Comparison of ENCODE assay signal across 1 cellular context in the genomic region with DNA sequence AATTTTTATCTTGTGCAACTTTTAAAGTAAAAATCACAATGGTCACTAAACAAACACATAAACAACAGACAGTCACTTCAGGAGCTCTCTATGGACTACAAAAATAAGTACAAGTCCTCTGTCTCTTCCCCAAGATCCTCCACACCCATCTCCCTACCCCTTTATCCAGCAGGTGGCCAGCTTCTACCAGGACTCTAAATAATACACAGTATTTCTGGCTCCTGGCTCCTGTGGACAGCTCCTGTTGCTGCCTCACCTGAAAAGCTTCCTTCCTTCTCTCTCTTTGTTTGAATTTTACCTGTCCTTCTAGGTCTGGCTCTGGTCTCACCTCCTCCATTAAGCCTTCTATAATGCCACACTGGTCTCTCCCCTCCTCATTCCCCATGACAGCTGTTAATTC.
TF ChIP-seq lines count a peak whose summit lies in the region.

No MANE protein-coding gene starts in this region.

TF ChIP-seq in GM23338, 12 proteins besides CTCF, POLR2A, EP300 and RAD21 (continued from another document):
- TF ChIP-seq, protein P1, sequence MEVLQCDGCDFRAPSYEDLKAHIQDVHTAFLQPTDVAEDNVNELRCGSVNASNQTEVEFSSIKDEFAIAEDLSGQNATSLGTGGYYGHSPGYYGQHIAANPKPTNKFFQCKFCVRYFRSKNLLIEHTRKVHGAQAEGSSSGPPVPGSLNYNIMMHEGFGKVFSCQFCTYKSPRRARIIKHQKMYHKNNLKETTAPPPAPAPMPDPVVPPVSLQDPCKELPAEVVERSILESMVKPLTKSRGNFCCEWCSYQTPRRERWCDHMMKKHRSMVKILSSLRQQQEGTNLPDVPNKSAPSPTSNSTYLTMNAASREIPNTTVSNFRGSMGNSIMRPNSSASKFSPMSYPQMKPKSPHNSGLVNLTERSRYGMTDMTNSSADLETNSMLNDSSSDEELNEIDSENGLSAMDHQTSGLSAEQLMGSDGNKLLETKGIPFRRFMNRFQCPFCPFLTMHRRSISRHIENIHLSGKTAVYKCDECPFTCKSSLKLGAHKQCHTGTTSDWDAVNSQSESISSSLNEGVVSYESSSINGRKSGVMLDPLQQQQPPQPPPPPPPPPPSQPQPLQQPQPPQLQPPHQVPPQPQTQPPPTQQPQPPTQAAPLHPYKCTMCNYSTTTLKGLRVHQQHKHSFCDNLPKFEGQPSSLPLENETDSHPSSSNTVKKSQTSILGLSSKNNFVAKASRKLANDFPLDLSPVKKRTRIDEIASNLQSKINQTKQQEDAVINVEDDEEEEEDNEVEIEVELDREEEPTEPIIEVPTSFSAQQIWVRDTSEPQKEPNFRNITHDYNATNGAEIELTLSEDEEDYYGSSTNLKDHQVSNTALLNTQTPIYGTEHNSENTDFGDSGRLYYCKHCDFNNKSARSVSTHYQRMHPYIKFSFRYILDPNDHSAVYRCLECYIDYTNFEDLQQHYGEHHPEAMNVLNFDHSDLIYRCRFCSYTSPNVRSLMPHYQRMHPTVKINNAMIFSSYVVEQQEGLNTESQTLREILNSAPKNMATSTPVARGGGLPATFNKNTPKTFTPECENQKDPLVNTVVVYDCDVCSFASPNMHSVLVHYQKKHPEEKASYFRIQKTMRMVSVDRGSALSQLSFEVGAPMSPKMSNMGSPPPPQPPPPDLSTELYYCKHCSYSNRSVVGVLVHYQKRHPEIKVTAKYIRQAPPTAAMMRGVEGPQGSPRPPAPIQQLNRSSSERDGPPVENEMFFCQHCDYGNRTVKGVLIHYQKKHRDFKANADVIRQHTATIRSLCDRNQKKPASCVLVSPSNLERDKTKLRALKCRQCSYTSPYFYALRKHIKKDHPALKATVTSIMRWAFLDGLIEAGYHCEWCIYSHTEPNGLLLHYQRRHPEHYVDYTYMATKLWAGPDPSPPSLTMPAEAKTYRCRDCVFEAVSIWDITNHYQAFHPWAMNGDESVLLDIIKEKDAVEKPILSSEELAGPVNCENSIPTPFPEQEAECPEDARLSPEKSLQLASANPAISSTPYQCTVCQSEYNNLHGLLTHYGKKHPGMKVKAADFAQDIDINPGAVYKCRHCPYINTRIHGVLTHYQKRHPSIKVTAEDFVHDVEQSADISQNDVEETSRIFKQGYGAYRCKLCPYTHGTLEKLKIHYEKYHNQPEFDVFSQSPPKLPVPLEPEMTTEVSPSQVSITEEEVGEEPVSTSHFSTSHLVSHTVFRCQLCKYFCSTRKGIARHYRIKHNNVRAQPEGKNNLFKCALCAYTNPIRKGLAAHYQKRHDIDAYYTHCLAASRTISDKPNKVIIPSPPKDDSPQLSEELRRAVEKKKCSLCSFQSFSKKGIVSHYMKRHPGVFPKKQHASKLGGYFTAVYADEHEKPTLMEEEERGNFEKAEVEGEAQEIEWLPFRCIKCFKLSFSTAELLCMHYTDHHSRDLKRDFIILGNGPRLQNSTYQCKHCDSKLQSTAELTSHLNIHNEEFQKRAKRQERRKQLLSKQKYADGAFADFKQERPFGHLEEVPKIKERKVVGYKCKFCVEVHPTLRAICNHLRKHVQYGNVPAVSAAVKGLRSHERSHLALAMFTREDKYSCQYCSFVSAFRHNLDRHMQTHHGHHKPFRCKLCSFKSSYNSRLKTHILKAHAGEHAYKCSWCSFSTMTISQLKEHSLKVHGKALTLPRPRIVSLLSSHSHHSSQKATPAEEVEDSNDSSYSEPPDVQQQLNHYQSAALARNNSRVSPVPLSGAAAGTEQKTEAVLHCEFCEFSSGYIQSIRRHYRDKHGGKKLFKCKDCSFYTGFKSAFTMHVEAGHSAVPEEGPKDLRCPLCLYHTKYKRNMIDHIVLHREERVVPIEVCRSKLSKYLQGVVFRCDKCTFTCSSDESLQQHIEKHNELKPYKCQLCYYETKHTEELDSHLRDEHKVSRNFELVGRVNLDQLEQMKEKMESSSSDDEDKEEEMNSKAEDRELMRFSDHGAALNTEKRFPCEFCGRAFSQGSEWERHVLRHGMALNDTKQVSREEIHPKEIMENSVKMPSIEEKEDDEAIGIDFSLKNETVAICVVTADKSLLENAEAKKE (CRISPR knock-in tag; IDR thresholded peaks at IDR 0.05) = no peak
- TF ChIP-seq CREB1 (CRISPR knock-in tag; IDR thresholded peaks at IDR 0.05; ENCODE audit: low read depth) = no peak
- TF ChIP-seq, protein P2, sequence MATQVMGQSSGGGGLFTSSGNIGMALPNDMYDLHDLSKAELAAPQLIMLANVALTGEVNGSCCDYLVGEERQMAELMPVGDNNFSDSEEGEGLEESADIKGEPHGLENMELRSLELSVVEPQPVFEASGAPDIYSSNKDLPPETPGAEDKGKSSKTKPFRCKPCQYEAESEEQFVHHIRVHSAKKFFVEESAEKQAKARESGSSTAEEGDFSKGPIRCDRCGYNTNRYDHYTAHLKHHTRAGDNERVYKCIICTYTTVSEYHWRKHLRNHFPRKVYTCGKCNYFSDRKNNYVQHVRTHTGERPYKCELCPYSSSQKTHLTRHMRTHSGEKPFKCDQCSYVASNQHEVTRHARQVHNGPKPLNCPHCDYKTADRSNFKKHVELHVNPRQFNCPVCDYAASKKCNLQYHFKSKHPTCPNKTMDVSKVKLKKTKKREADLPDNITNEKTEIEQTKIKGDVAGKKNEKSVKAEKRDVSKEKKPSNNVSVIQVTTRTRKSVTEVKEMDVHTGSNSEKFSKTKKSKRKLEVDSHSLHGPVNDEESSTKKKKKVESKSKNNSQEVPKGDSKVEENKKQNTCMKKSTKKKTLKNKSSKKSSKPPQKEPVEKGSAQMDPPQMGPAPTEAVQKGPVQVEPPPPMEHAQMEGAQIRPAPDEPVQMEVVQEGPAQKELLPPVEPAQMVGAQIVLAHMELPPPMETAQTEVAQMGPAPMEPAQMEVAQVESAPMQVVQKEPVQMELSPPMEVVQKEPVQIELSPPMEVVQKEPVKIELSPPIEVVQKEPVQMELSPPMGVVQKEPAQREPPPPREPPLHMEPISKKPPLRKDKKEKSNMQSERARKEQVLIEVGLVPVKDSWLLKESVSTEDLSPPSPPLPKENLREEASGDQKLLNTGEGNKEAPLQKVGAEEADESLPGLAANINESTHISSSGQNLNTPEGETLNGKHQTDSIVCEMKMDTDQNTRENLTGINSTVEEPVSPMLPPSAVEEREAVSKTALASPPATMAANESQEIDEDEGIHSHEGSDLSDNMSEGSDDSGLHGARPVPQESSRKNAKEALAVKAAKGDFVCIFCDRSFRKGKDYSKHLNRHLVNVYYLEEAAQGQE (IDR thresholded peaks at IDR 0.05; ENCODE audit: unreplicated experiment) = no peak
- TF ChIP-seq JUNB (IDR thresholded peaks at IDR 0.05; ENCODE audit: unreplicated experiment) = no peak
- no peak for TF ChIP-seq EZH2 (IDR thresholded peaks at IDR 0.05; ENCODE audit: low read depth, unreplicated experiment)
- no peak for TF ChIP-seq ZNF114 (CRISPR knock-in tag; IDR thresholded peaks at IDR 0.05)
- no peak for TF ChIP-seq NANOG (IDR thresholded peaks at IDR 0.05; ENCODE audit: borderline replicate concordance)
- TF ChIP-seq, protein P3, sequence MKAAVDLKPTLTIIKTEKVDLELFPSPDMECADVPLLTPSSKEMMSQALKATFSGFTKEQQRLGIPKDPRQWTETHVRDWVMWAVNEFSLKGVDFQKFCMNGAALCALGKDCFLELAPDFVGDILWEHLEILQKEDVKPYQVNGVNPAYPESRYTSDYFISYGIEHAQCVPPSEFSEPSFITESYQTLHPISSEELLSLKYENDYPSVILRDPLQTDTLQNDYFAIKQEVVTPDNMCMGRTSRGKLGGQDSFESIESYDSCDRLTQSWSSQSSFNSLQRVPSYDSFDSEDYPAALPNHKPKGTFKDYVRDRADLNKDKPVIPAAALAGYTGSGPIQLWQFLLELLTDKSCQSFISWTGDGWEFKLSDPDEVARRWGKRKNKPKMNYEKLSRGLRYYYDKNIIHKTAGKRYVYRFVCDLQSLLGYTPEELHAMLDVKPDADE (IDR thresholded peaks at IDR 0.05) = no peak
- TF ChIP-seq STAT1 (IDR thresholded peaks at IDR 0.05; ENCODE audit: unreplicated experiment) = no peak
- no peak for TF ChIP-seq POLR2AphosphoS5 (IDR thresholded peaks at IDR 0.05; ENCODE audit: low read depth)
- no peak for TF ChIP-seq ZNF331 (CRISPR knock-in tag; IDR thresholded peaks at IDR 0.05; ENCODE audit: low read depth)
TF ChIP-seq in GM23338: peak in this region for 0.
